In the genomic region with DNA sequence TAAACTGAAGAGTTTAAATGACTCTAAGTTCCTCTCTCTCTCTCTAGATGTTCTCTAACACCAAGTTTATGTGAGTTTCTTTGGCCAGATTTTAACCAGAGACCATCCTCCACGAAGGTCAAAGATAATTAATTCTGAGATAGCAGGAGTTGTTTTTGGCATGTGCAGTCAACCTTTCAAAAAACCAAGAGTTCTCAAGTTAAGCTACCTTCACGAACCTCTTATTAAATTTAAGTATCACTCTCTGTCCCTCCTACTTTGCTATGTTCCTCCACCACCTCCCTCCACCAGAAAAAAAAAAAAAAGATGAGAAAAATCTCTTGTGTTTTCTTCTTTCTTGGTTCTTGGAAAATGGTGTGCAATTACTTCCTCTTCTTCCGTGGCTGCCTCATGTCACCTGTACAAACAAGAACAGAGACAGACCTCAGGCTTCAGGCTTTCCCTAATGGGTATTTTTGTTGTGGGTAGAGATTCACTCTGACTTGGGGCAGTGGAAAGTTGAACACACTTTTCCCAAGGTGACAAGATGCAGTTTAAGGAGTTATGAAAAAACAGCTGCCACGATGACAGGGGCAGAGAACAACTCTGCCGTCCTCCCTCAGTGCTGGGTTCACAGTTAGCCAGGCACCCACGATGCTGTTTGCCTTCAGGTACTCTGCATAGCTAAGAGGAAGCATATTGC, we compare ENCODE assay signal across 9 cellular contexts.
DNase-seq lines count a peak whose midpoint lies in the region; ATAC-seq and TF ChIP-seq lines count a peak whose summit lies in the region.
"Had no signal": no experiment of that assay in that cellular context is flagged by ENCODE, and none has a peak within 500 bp of the region (broad histone marks: within the 10 kb centered on the region; RNA-seq: fewer than 3 reads in every experiment).

No MANE protein-coding gene starts in this region.

- H3K79me2 ChIP-seq in mammary epithelial cell (ENCODE audit: insufficient read depth, low read length): no peaks in the 10 kb centered on the region

- in situ Hi-C loops in mammary epithelial cell (cut with MboI; ENCODE audit: low sequenced_read_pairs in 2 of 2): no loop called here

- 78% methylated on average over 6 of the region's 6 CpGs for WGBS in mammary epithelial cell (ENCODE audit: low coverage, missing lambda C conversion rate)

- H3K36me3 Mint-ChIP-seq in nephron progenitor cell (ENCODE audit: low read depth) (no peaks in the 10 kb centered on the region), mesothelial cell of epicardium (no peaks in the 10 kb centered on the region)

- H3K4me1 ChIP-seq in mammary epithelial cell (ENCODE audit: insufficient read depth, low read length): no peaks in the 10 kb centered on the region

- intact Hi-C loops in mammary epithelial cell (cut with micrococcal nuclease): no loop called here

- no peaks in the 10 kb centered on the region for H3K36me3 ChIP-seq in mammary epithelial cell (ENCODE audit: insufficient read depth, low read length)

- CTCF ChIA-PET in mammary epithelial cell (lab: Charles Lee; ENCODE audit: low non-redundant PET): no interaction called here

- H3K4me1 Mint-ChIP-seq in nephron progenitor cell (peaks cover 57% of the 10 kb centered on the region), mesothelial cell of epicardium (peaks cover 32% of the 10 kb centered on the region)

- H3K27me3 Mint-ChIP-seq in nephron progenitor cell (ENCODE audit: low read depth, poor library complexity): no peaks in the 10 kb centered on the region
- H3K27me3 Mint-ChIP-seq in mesothelial cell of epicardium (ENCODE audit: low read depth): no peaks in the 10 kb centered on the region

- DNase-seq in activated CD4-positive, alpha-beta T cell treated with anti-CD3 and anti-CD28 coated beads, Interleukin-2, amount 50 U/mL, for 4 hours: peak; percentile 41 to 44
- DNase-seq in nephron progenitor cell: no peak
- no peak for DNase-seq in putamen (ENCODE audit: low spot score)
- no peak for DNase-seq in mammary epithelial cell
- DNase-seq in mesothelial cell of epicardium (ENCODE audit: low spot score in 2 of 2, unreplicated experiment in 2 of 2): no peak
- DNase-seq in effector CD4-positive, alpha-beta T cell: no peak

- H3K4me3 Mint-ChIP-seq in nephron progenitor cell (no peak overlapping the region), mesothelial cell of epicardium (no peak overlapping the region)

- H3K4me3 ChIP-seq in mammary epithelial cell (replicated peaks in 1 of 3; ENCODE audit: insufficient read depth in 1 of 3, low read depth in 2 of 3, low read length in 3 of 3): no peak overlapping the region

- H3K9me3 ChIP-seq in mammary epithelial cell (replicated peaks; ENCODE audit: insufficient read depth, low read length): no peaks in the 10 kb centered on the region

- H2AFZ ChIP-seq in mammary epithelial cell (ENCODE audit: low read depth, low read length): no peak overlapping the region

- no TSS peak for BruUV-seq in mammary epithelial cell (replicated peaks; lab: Mats Ljungman, UMichigan)

- no peak overlapping the region for H3K27ac ChIP-seq in mammary epithelial cell (ENCODE audit: insufficient read depth, low read depth, low read length)

- TF ChIP-seq CTCF in nephron progenitor cell (IDR thresholded peaks at IDR 0.05) (no peak), mammary epithelial cell (conservative IDR thresholded peaks at IDR 0.05 in 1 of 2, IDR thresholded peaks at IDR 0.05 in 1 of 2; ENCODE audit: extremely low read depth in 1 of 2, insufficient read depth in 1 of 2, low read depth in 1 of 2, low read length in 2 of 2) (no peak), mesothelial cell of epicardium (IDR thresholded peaks at IDR 0.05; ENCODE audit: unreplicated experiment) (no peak)

- H3K9me3 Mint-ChIP-seq in nephron progenitor cell (peaks cover under 1% of the 10 kb centered on the region), mesothelial cell of epicardium (peaks cover under 1% of the 10 kb centered on the region)

- ATAC-seq in GM18867 (IDR thresholded peaks at IDR 0.05; ENCODE audit: unreplicated experiment): peak; percentile 48
- ATAC-seq in HG02642 (IDR thresholded peaks at IDR 0.05; ENCODE audit: poor library complexity, unreplicated experiment): peak; percentile 47
- ATAC-seq: Right ventricle myocardium inferior had no signal

- no peaks in the 10 kb centered on the region for H4K20me1 ChIP-seq in mammary epithelial cell (ENCODE audit: insufficient read depth, low read length)

- dilution Hi-C loops in mammary epithelial cell (cut with HindIII; ENCODE audit: low sequenced_read_pairs): no loop called here

- no peak overlapping the region for H3K9ac ChIP-seq in mammary epithelial cell (ENCODE audit: insufficient read depth, low read length)

- H3K4me2 ChIP-seq in mammary epithelial cell (ENCODE audit: insufficient read depth, low read depth, low read length): no peak overlapping the region

- H3K27me3 ChIP-seq in mammary epithelial cell (ENCODE audit: insufficient read depth, low read length): no peaks in the 10 kb centered on the region

- H3K27ac Mint-ChIP-seq in nephron progenitor cell: peak overlapping the region; percentile 73
- no peak overlapping the region for H3K27ac Mint-ChIP-seq in mesothelial cell of epicardium

Comparison
In these comparisons a context has a peak if more than half of its experiments do, and no peak if none do; other contexts are left out.
1. DNase-seq: peak in activated CD4-positive, alpha-beta T cell treated with anti-CD3 and anti-CD28 coated beads, Interleukin-2, amount 50 U/mL, for 4 hours (2 of 2); none in nephron progenitor cell (single experiment), putamen (single experiment), mammary epithelial cell (single experiment), mesothelial cell of epicardium (0 of 2) and effector CD4-positive, alpha-beta T cell (single experiment).